In genomic region chr17:16449121-16449570, GRCh38 we compare ENCODE assay signal across 14 cellular contexts. TPM values are rescaled to one million over a fixed set of nuclear protein-coding genes. Genes with fewer than 3 reads are reported as not detected.
DNase-seq lines count a peak whose midpoint lies in the region; ATAC-seq and TF ChIP-seq lines count a peak whose summit lies in the region.
"Had no signal": no experiment of that assay in that cellular context is flagged by ENCODE, and none has a peak within 500 bp of the region (broad histone marks: within the 10 kb centered on the region; RNA-seq: fewer than 3 reads in every experiment).

No MANE protein-coding gene starts in this region.

- peak overlapping the region in 1 of 2 donors; percentile 18 for H3K27ac Mint-ChIP-seq in activated naive CD4-positive, alpha-beta T cell treated with anti-CD3 and anti-CD28 coated beads, Interleukin-2, amount 50 U/mL, for 72 hours
- H3K27ac Mint-ChIP-seq in endodermal cell, result peak overlapping the region; percentile 75
- peak overlapping the region; percentile 52 for H3K27ac Mint-ChIP-seq in stimulated activated naive CD8-positive, alpha-beta T cell treated with anti-CD3 and anti-CD28 coated beads, Interleukin-15, Interleukin-2, amounts not matched to agents 100 ng/mL and 50 ng/mL, for 24 hours

- H3K4me3 Mint-ChIP-seq in endodermal cell, result no peak overlapping the region
- no peak overlapping the region for H3K4me3 Mint-ChIP-seq in stimulated activated naive CD8-positive, alpha-beta T cell treated with anti-CD3 and anti-CD28 coated beads, Interleukin-15, Interleukin-2, amounts not matched to agents 100 ng/mL and 50 ng/mL, for 24 hours
- H3K4me3 Mint-ChIP-seq: brain had no signal

- H3K9ac ChIP-seq in endodermal cell (ENCODE audit: extremely low read depth, low read length, poor library complexity, severe bottlenecking), result no peak overlapping the region

- H3K4me3 ChIP-seq in SJSA1 (no peak overlapping the region), endodermal cell (ENCODE audit: low read length) (no peak overlapping the region)
- H3K4me3 ChIP-seq: ovary had no signal

- H3K27ac ChIP-seq in SJSA1 (0 out of 2 replicates have a peak overlapping the region, but pooled peaks have one; percentile 17), endodermal cell (ENCODE audit: low read depth, low read length) (no peak overlapping the region)
- H3K27ac ChIP-seq: ovary had no signal

- peaks cover 0 to 11% of the 10 kb centered on the region in 2 donors for H3K36me3 Mint-ChIP-seq in activated naive CD4-positive, alpha-beta T cell treated with anti-CD3 and anti-CD28 coated beads, Interleukin-2, amount 50 U/mL, for 72 hours
- peaks cover 48% of the 10 kb centered on the region for H3K36me3 Mint-ChIP-seq in endodermal cell (ENCODE audit: low read depth)
- peaks cover 47% of the 10 kb centered on the region for H3K36me3 Mint-ChIP-seq in stimulated activated naive CD8-positive, alpha-beta T cell treated with anti-CD3 and anti-CD28 coated beads, Interleukin-15, Interleukin-2, amounts not matched to agents 100 ng/mL and 50 ng/mL, for 24 hours (ENCODE audit: low read depth)

- no peaks in the 10 kb centered on the region for H3K27me3 ChIP-seq in SJSA1 (replicated peaks)
- H3K27me3 ChIP-seq in endodermal cell (ENCODE audit: control insufficient read depth, insufficient read depth, low read length, poor library complexity, severe bottlenecking), result no peaks in the 10 kb centered on the region
- H3K27me3 ChIP-seq: ovary had no signal

- WGBS in endodermal cell (ENCODE audit: insufficient coverage in 1 of 2, insufficient read length in 1 of 2), 2 experiments, result 95 to 97% methylated on average over 9 to 11 of the region's 11 CpGs

- ATAC-seq in activated naive CD4-positive, alpha-beta T cell treated with anti-CD3 and anti-CD28 coated beads, Interleukin-2, amount 50 U/mL, for 72 hours, result peak; percentile 61 to 85

- no peaks in the 10 kb centered on the region for H3K9me3 Mint-ChIP-seq in activated naive CD4-positive, alpha-beta T cell treated with anti-CD3 and anti-CD28 coated beads, Interleukin-2, amount 50 U/mL, for 72 hours
- H3K9me3 Mint-ChIP-seq in endodermal cell, result no peaks in the 10 kb centered on the region
- H3K9me3 Mint-ChIP-seq in stimulated activated naive CD8-positive, alpha-beta T cell treated with anti-CD3 and anti-CD28 coated beads, Interleukin-15, Interleukin-2, amounts not matched to agents 100 ng/mL and 50 ng/mL, for 24 hours, result no peaks in the 10 kb centered on the region
- H3K9me3 Mint-ChIP-seq: brain had no signal

- H3K9me3 ChIP-seq in SJSA1 (replicated peaks), result no peaks in the 10 kb centered on the region
- no peaks in the 10 kb centered on the region for H3K9me3 ChIP-seq in endodermal cell (ENCODE audit: control insufficient read depth, low read length)
- H3K9me3 ChIP-seq: ovary had no signal

- no peak for TF ChIP-seq CTCF in endodermal cell (conservative IDR thresholded peaks at IDR 0.05)

- peaks cover 2% of the 10 kb centered on the region for H3K4me1 Mint-ChIP-seq in endodermal cell
- H3K4me1 Mint-ChIP-seq in stimulated activated naive CD8-positive, alpha-beta T cell treated with anti-CD3 and anti-CD28 coated beads, Interleukin-15, Interleukin-2, amounts not matched to agents 100 ng/mL and 50 ng/mL, for 24 hours (ENCODE audit: low read depth), result peaks cover 37% of the 10 kb centered on the region

- peaks cover 22% of the 10 kb centered on the region for H3K4me1 ChIP-seq in SJSA1 (replicated peaks)
- no peaks in the 10 kb centered on the region for H3K4me1 ChIP-seq in endodermal cell (ENCODE audit: control insufficient read depth, insufficient read depth, low read length)

- no peaks in the 10 kb centered on the region for H3K27me3 Mint-ChIP-seq in endodermal cell (ENCODE audit: insufficient read depth)
- no peaks in the 10 kb centered on the region for H3K27me3 Mint-ChIP-seq in stimulated activated naive CD8-positive, alpha-beta T cell treated with anti-CD3 and anti-CD28 coated beads, Interleukin-15, Interleukin-2, amounts not matched to agents 100 ng/mL and 50 ng/mL, for 24 hours

- peaks cover 67% of the 10 kb centered on the region for H3K36me3 ChIP-seq in SJSA1
- peaks cover 36% of the 10 kb centered on the region for H3K36me3 ChIP-seq in endodermal cell (ENCODE audit: control insufficient read depth, insufficient read depth, low read length)
- H3K36me3 ChIP-seq: ovary had no signal

- no peak for DNase-seq in activated naive CD4-positive, alpha-beta T cell treated with anti-CD3 and anti-CD28 coated beads, Interleukin-2, amount 50 U/mL, for 72 hours (ENCODE audit: low spot score in 2 of 2)
- no peak for DNase-seq in activated naive CD4-positive, alpha-beta T cell treated with Interleukin-2 at 50 U/mL for 16 hours
- DNase-seq in SJSA1 (ENCODE audit: low read depth in 1 of 2, low spot score in 2 of 2), result peak in 1 of 2 experiments; percentile 24
- no peak for DNase-seq in endodermal cell
- DNase-seq in DMS153 (lab: John Stamatoyannopoulos, UW), result no peak
- DNase-seq in stimulated activated CD4-positive, alpha-beta T cell treated with anti-CD3 and anti-CD28 coated beads, Interleukin-12 subunit alpha, Interleukin-12 subunit beta, amount 100 ng/mL, for 4 hours, result no peak
- no peak for DNase-seq in medulla oblongata (ENCODE audit: extremely low spot score)
- DNase-seq: activated CD8-positive, alpha-beta memory T cell treated with anti-CD3 and anti-CD28 coated beads, Interleukin-2, amount 50 U/mL, for 48 hours; AML-193; DMS79; NCI-H1105 treated with DMSO at 0.1 percent for 48 hours; ovary had no signal

RNA-seq across cellular contexts. Expression of gene TRPV2, which starts 33.8 kb away (rescaled TPM):
- total RNA-seq in activated naive CD4-positive, alpha-beta T cell treated with anti-CD3 and anti-CD28 coated beads, Interleukin-2, amount 50 U/mL, for 72 hours, result 10 to 100 TPM; 29.1 to 42.0 TPM
- 0.47 TPM in 1 of 2 replicates, not detected in the other for total RNA-seq in SJSA1 (2014; rRNA removed; shearing (Covaris generic))
- total RNA-seq in endodermal cell, result 1 to 10 TPM in 1 of 2 donors, under 1 TPM in 1; 0.51 to 1.1 TPM
- polyA plus RNA-seq in endodermal cell (2013, experiment 1 of 2), result 1.4 TPM
- 2.1 TPM for polyA plus RNA-seq in endodermal cell (2013, experiment 2 of 2)

RNA-seq across cellular contexts. Expression of gene LRRC75A, which starts 42.8 kb away (rescaled TPM):
- 1 to 10 TPM in 1 of 2 donors, under 1 TPM in 1; 0.41 to 1.4 TPM for total RNA-seq in activated naive CD4-positive, alpha-beta T cell treated with anti-CD3 and anti-CD28 coated beads, Interleukin-2, amount 50 U/mL, for 72 hours
- total RNA-seq in SJSA1 (2014; rRNA removed; shearing (Covaris generic)), result 0.39 TPM in 1 of 2 replicates, not detected in the other
- 1 to 10 TPM; 3.2 to 5.0 TPM for total RNA-seq in endodermal cell
- polyA plus RNA-seq in endodermal cell (2013, experiment 1 of 2), result 6.6 TPM
- 5.7 TPM for polyA plus RNA-seq in endodermal cell (2013, experiment 2 of 2)

Comparison
In these comparisons a context has a peak if more than half of its experiments do, and no peak if none do; other contexts are left out.
1. RNA of gene TRPV2, which starts 33.8 kb away (total RNA-seq): 29.1 to 42.0 TPM in activated naive CD4-positive, alpha-beta T cell treated with anti-CD3 and anti-CD28 coated beads, Interleukin-2, amount 50 U/mL, for 72 hours; 0.51 to 1.1 TPM in endodermal cell and 0.47 TPM in SJSA1; every median in the first group is over 10 times any median in the second.